ENCODE assay signal across 24 cellular contexts in genomic region chr14:101602466-101602840, GRCh38. TPM values are rescaled to one million over a fixed set of nuclear protein-coding genes. Genes with fewer than 3 reads are reported as not detected.
"Had no signal": no experiment of that assay in that cellular context is flagged by ENCODE, and none has a peak within 500 bp of the region (broad histone marks: within the 10 kb centered on the region; RNA-seq: fewer than 3 reads in every experiment).

No MANE protein-coding gene starts in this region.

- ATAC-seq: effector memory CD8-positive, alpha-beta T cell; gastroesophageal sphincter; stimulated activated naive CD8-positive, alpha-beta T cell treated with anti-CD3 and anti-CD28 coated beads, Interleukin-15, Interleukin-2, amounts not matched to agents 100 U/mL and 50 U/mL, for 24 hours had no signal

- H3K36me3 ChIP-seq: esophagus squamous epithelium, gastroesophageal sphincter, left ventricle myocardium inferior, neutrophil, right atrium auricular region, sigmoid colon, suprapubic skin, thyroid gland, upper lobe of left lung had no signal

- H3K27me3 ChIP-seq: right atrium auricular region, thyroid gland, upper lobe of left lung had no signal

- H3K27ac ChIP-seq: esophagus squamous epithelium, gastroesophageal sphincter, left ventricle myocardium inferior, neutrophil, right atrium auricular region, sigmoid colon, skin epidermis, suprapubic skin, thyroid gland, upper lobe of left lung had no signal

- H3K4me3 ChIP-seq: esophagus squamous epithelium, gastroesophageal sphincter, left ventricle myocardium inferior, lung, right atrium auricular region, sigmoid colon, skin epidermis, suprapubic skin, thyroid gland, upper lobe of left lung had no signal

- H3K9me3 ChIP-seq: esophagus squamous epithelium, neutrophil, right atrium auricular region, sigmoid colon, suprapubic skin, thyroid gland, upper lobe of left lung had no signal

- H3K4me1 ChIP-seq: esophagus squamous epithelium, gastroesophageal sphincter, left ventricle myocardium inferior, right atrium auricular region, sigmoid colon, suprapubic skin, thyroid gland, upper lobe of left lung had no signal

- DNase-seq: cerebellar nuclear complex; effector memory CD8-positive, alpha-beta T cell; esophagus squamous epithelium; foreskin fibroblast; glutamatergic neuron; mesenchymal stem cell; midbrain; sigmoid colon; stimulated activated CD4-positive, alpha-beta T cell treated with anti-CD3 and anti-CD28 coated beads, Interleukin-4, amount 100 ng/mL, for 4 hours; stimulated activated naive CD8-positive, alpha-beta T cell treated with anti-CD3 and anti-CD28 coated beads, Interleukin-15, Interleukin-2, amounts not matched to agents 100 U/mL and 50 U/mL, for 24 hours; thyroid gland had no signal

- FAIRE-seq: colon, keratinocyte had no signal

RNA-seq across cellular contexts. Expression of gene DIO3, which starts 41.2 kb away (rescaled TPM):
- total RNA-seq: epithelial cell of proximal tubule, left ventricle myocardium inferior, osteoblast, pulmonary artery endothelial cell had no signal
